Comparison of ENCODE assay signal across 34 cellular contexts in genomic region chr7:50555594-50556140, GRCh38. TPM values are rescaled to one million over a fixed set of nuclear protein-coding genes. Genes with fewer than 3 reads are reported as not detected.
"Had no signal": no experiment of that assay in that cellular context is flagged by ENCODE, and none has a peak within 500 bp of the region (broad histone marks: within the 10 kb centered on the region; RNA-seq: fewer than 3 reads in every experiment).

No MANE protein-coding gene starts in this region.

- H3K27me3 ChIP-seq: gastrocnemius medialis had no signal

- H3K4me1 ChIP-seq: gastrocnemius medialis, left ventricle myocardium inferior, tibial artery had no signal

- DNase-seq: activated CD4-positive, alpha-beta memory T cell treated with anti-CD3 and anti-CD28 coated beads, Interleukin-2, amount 10 ng/mL, durations not matched to agents 7 days and 5 days; activated CD4-positive, alpha-beta T cell treated with anti-CD3 and anti-CD28 coated beads for 1 hour; activated CD4-positive, alpha-beta T cell treated with anti-CD3 and anti-CD28 coated beads, Interleukin-2, amount 10 ng/mL, durations not matched to agents 7 days and 5 days; activated CD8-positive, alpha-beta memory T cell treated with anti-CD3 and anti-CD28 coated beads, Interleukin-2, amount 50 U/mL, for 48 hours; activated gamma-delta T cell; activated naive CD4-positive, alpha-beta T cell treated with anti-CD3 and anti-CD28 coated beads, Interleukin-2, amount 10 ng/mL, durations not matched to agents 7 days and 5 days; activated T-cell treated with anti-CD3 and anti-CD28 coated beads, Interleukin-2, amount 50 U/mL, for 24 hours; amniotic stem cell; brain microvascular endothelial cell; caudate nucleus; cortex of kidney; effector memory CD8-positive, alpha-beta T cell; erythroblast; gastrocnemius medialis; glutamatergic neuron; islet precursor cell; left ventricle myocardium inferior; mesendoderm; stimulated activated CD4-positive, alpha-beta T cell treated with anti-CD3 and anti-CD28 coated beads, Interleukin-2, amount 100 ng/mL, for 24 hours; stimulated activated naive CD4-positive, alpha-beta T cell; tibial artery had no signal

- H3K36me3 ChIP-seq: brain microvascular endothelial cell, gastrocnemius medialis, left ventricle myocardium inferior, suprapubic skin, tibial artery had no signal

- H3K27ac ChIP-seq: brain microvascular endothelial cell, left ventricle myocardium inferior, tibial artery had no signal

- H3K4me3 Mint-ChIP-seq: activated CD4-positive, alpha-beta memory T cell treated with anti-CD3 and anti-CD28 coated beads, Interleukin-2, amount 10 ng/mL, durations not matched to agents 7 days and 5 days; activated CD4-positive, alpha-beta T cell treated with anti-CD3 and anti-CD28 coated beads, Interleukin-2, amount 10 ng/mL, durations not matched to agents 7 days and 5 days; activated naive CD4-positive, alpha-beta T cell treated with anti-CD3 and anti-CD28 coated beads, Interleukin-2, amount 10 ng/mL, durations not matched to agents 7 days and 5 days; activated T-cell treated with anti-CD3 and anti-CD28 coated beads, Interleukin-2, amount 50 U/mL, for 24 hours; effector memory CD8-positive, alpha-beta T cell; natural killer cell treated with Interleukin-12 subunit alpha and Interleukin-12 subunit beta and Interleukin-15 and Interleukin-18, amount 100 ng/mL, for 72 hours; WTC11 had no signal

- H3K9me3 Mint-ChIP-seq: activated CD4-positive, alpha-beta memory T cell treated with anti-CD3 and anti-CD28 coated beads, Interleukin-2, amount 10 ng/mL, durations not matched to agents 7 days and 5 days; activated CD4-positive, alpha-beta T cell treated with anti-CD3 and anti-CD28 coated beads, Interleukin-2, amount 10 ng/mL, durations not matched to agents 7 days and 5 days; activated naive CD4-positive, alpha-beta T cell treated with anti-CD3 and anti-CD28 coated beads, Interleukin-2, amount 10 ng/mL, durations not matched to agents 7 days and 5 days; activated T-cell treated with anti-CD3 and anti-CD28 coated beads, Interleukin-2, amount 50 U/mL, for 24 hours; effector memory CD8-positive, alpha-beta T cell; natural killer cell treated with Interleukin-12 subunit alpha and Interleukin-12 subunit beta and Interleukin-15 and Interleukin-18, amount 100 ng/mL, for 72 hours; WTC11 had no signal

- H3K9me3 ChIP-seq: gastrocnemius medialis, left ventricle myocardium inferior, suprapubic skin, tibial artery had no signal

- H3K27me3 Mint-ChIP-seq: progenitor cell of endocrine pancreas had no signal

- H3K36me3 Mint-ChIP-seq: activated naive CD4-positive, alpha-beta T cell treated with anti-CD3 and anti-CD28 coated beads, Interleukin-2, amount 10 ng/mL, durations not matched to agents 7 days and 5 days; natural killer cell treated with Interleukin-12 subunit alpha and Interleukin-12 subunit beta and Interleukin-15 and Interleukin-18, amount 100 ng/mL, for 72 hours; WTC11 had no signal

- H3K27ac Mint-ChIP-seq: activated CD4-positive, alpha-beta memory T cell treated with anti-CD3 and anti-CD28 coated beads, Interleukin-2, amount 10 ng/mL, durations not matched to agents 7 days and 5 days; activated CD4-positive, alpha-beta T cell treated with anti-CD3 and anti-CD28 coated beads, Interleukin-2, amount 10 ng/mL, durations not matched to agents 7 days and 5 days; activated naive CD4-positive, alpha-beta T cell treated with anti-CD3 and anti-CD28 coated beads, Interleukin-2, amount 10 ng/mL, durations not matched to agents 7 days and 5 days; activated T-cell treated with anti-CD3 and anti-CD28 coated beads, Interleukin-2, amount 50 U/mL, for 24 hours; effector memory CD8-positive, alpha-beta T cell; natural killer cell treated with Interleukin-12 subunit alpha and Interleukin-12 subunit beta and Interleukin-15 and Interleukin-18, amount 100 ng/mL, for 72 hours; progenitor cell of endocrine pancreas; WTC11 had no signal

- ATAC-seq: effector memory CD8-positive, alpha-beta T cell; natural killer cell treated with Interleukin-12 subunit alpha and Interleukin-12 subunit beta and Interleukin-15 and Interleukin-18, amount 100 ng/mL, for 72 hours; WTC11 had no signal

- H3K4me1 Mint-ChIP-seq: activated CD4-positive, alpha-beta memory T cell treated with anti-CD3 and anti-CD28 coated beads, Interleukin-2, amount 10 ng/mL, durations not matched to agents 7 days and 5 days; activated CD4-positive, alpha-beta T cell treated with anti-CD3 and anti-CD28 coated beads, Interleukin-2, amount 10 ng/mL, durations not matched to agents 7 days and 5 days; activated naive CD4-positive, alpha-beta T cell treated with anti-CD3 and anti-CD28 coated beads, Interleukin-2, amount 10 ng/mL, durations not matched to agents 7 days and 5 days had no signal

- H3K4me3 ChIP-seq: gastrocnemius medialis, left ventricle myocardium inferior, lung, smooth muscle cell, suprapubic skin, tibial artery had no signal

- H3K4me2 ChIP-seq: smooth muscle cell had no signal

RNA-seq across cellular contexts. Expression of gene DDC, which starts 9.5 kb away (rescaled TPM):
- total RNA-seq: activated CD4-positive, alpha-beta memory T cell treated with anti-CD3 and anti-CD28 coated beads, Interleukin-2, amount 10 ng/mL, durations not matched to agents 7 days and 5 days; activated CD4-positive, alpha-beta T cell treated with anti-CD3 and anti-CD28 coated beads, Interleukin-2, amount 10 ng/mL, durations not matched to agents 7 days and 5 days; astrocyte; chondrocyte; left ventricle myocardium inferior; mononuclear cell; myocyte; natural killer cell treated with Interleukin-12 subunit alpha and Interleukin-12 subunit beta and Interleukin-15 and Interleukin-18, amount 100 ng/mL, for 72 hours; osteoblast; sciatic nerve; smooth muscle cell; ureter; WTC11 had no signal
